ENCODE assay signal across 8 cellular contexts in genomic region chr9:128203024-128203841, GRCh38. TPM values are rescaled to one million over a fixed set of nuclear protein-coding genes. Genes with fewer than 3 reads are reported as not detected.
A peak's percentile ranks its signal among the peaks of the same experiment; 100 is the strongest.
DNase-seq lines count a peak whose midpoint lies in the region; ATAC-seq, FAIRE-seq and TF ChIP-seq lines count a peak whose summit lies in the region.

TSS of gene DNM1 (plus strand) at chr9:128203379. CDS start at chr9:128203471, 92 bp downstream.

- no peak for FAIRE-seq in H1 (lab: Jason Lieb, UNC)

- no peak for TF ChIP-seq EP300 in H1 (IDR thresholded peaks at IDR 0.05; ENCODE audit: borderline replicate concordance in 1 of 2, low read depth in 2 of 2, low read length in 2 of 2)

- H2BK5ac ChIP-seq in H1 (ENCODE audit: low read depth, low read length) (peak within 1 kb of the TSS; percentile 75; the same call in 1 of the 2 replicates), mesenchymal stem cell (ENCODE audit: low read depth, low read length, poor library complexity, severe bottlenecking) (no peak within 1 kb of the TSS)

- peak; percentile 70 for ATAC-seq in HG03095 (IDR thresholded peaks at IDR 0.05; ENCODE audit: unreplicated experiment)

- H3K4ac ChIP-seq in H1 (replicated peaks; ENCODE audit: insufficient read length, low read depth, low read length), result no peak within 1 kb of the TSS
- H3K4ac ChIP-seq in mesenchymal stem cell (ENCODE audit: low read depth in 1 of 2, low read length in 2 of 2), result no peak within 1 kb of the TSS

- H4K20me1 ChIP-seq in H1 (replicated peaks in 1 of 2; ENCODE audit: control insufficient read depth in 1 of 2, insufficient read depth in 2 of 2, low read length in 2 of 2), result peaks cover 0 to 2% of the 10 kb centered on the region in 2 experiments

- POLR2A ChIA-PET in H1 (lab: Charles Lee; ENCODE audit: partially characterized antibody), result interaction anchor here (1.0 to 2.2 kb wide), 9 partner anchors 11 to 100 kb away, joined by 3 to 7 read pairs (median 4); no protein-coding TSS in a partner anchor

- H2BK120ac ChIP-seq in H1 (replicated peaks; ENCODE audit: low read depth, low read length) (no peak within 1 kb of the TSS), mesenchymal stem cell (ENCODE audit: low read depth, low read length) (no peak within 1 kb of the TSS)

- TF ChIP-seq RAD21 in H1 (IDR thresholded peaks at IDR 0.05 in 1 of 2, conservative IDR thresholded peaks at IDR 0.05 in 1 of 2; ENCODE audit: low read depth in 2 of 2, low read length in 2 of 2), result peak in 1 of 2 experiments; percentile 28; a peak in 1 of 4 replicates

- CTCF ChIA-PET in H1 (lab: Charles Lee; ENCODE audit: partially characterized antibody), result interaction anchor here (0.6 to 1.6 kb wide), 8 partner anchors 13 to 78 kb away, joined by 3 to 4 read pairs (median 3); no protein-coding TSS in a partner anchor

- no peak within 1 kb of the TSS for H2BK12ac ChIP-seq in H1 (ENCODE audit: low read depth, low read length)
- H2BK12ac ChIP-seq in mesenchymal stem cell (ENCODE audit: low read length in 2 of 2), result peak within 1 kb of the TSS in 1 of 2 experiments; percentile 37

- no peaks in the 10 kb centered on the region; the same call in 1 of the 2 replicates for H3K79me1 ChIP-seq in H1 (ENCODE audit: low read depth, low read length)
- H3K79me1 ChIP-seq in mesenchymal stem cell (replicated peaks; ENCODE audit: low read length, poor library complexity, severe bottlenecking), result peaks cover 20% of the 10 kb centered on the region

- peak in 1 of 2 experiments; percentile 61; a peak in 2 of 3 replicates for TF ChIP-seq POLR2A in H1 (IDR thresholded peaks at IDR 0.05; ENCODE audit: control extremely low read depth in 1 of 2, low read depth in 2 of 2, low read length in 2 of 2)

- peak; percentile 23 for DNase-seq in NK-92 treated with Interleukin-12 subunit alpha and Interleukin-12 subunit beta, amount 100 ng/mL, for 24 hours (lab: John Stamatoyannopoulos, UW)
- DNase-seq in NK-92 (lab: John Stamatoyannopoulos, UW; ENCODE audit: unreplicated experiment) (no peak), NCI-H69 (lab: John Stamatoyannopoulos, UW) (peak; percentile 85), H1 (ENCODE audit: low read depth in 1 of 2, low spot score in 2 of 2) (peak in 1 of 2 experiments; percentile 82), mesenchymal stem cell (peak; percentile 56)
- DNase-seq in activated CD8-positive, alpha-beta memory T cell treated with anti-CD3 and anti-CD28 coated beads for 24 hours, result peak; percentile 87
- peak; percentile 46 for DNase-seq in stimulated activated CD8-positive, alpha-beta memory T cell treated with anti-CD3 and anti-CD28 coated beads, Interleukin-12 subunit alpha, Interleukin-12 subunit beta, amount 100 ng/mL, for 1 hour (ENCODE audit: low read depth)

- no peak within 1 kb of the TSS for H3K56ac ChIP-seq in H1 (replicated peaks; ENCODE audit: insufficient read length, low read depth, low read length)

- H3K23me2 ChIP-seq in H1 (ENCODE audit: low read depth, low read length), result peaks cover 6% of the 10 kb centered on the region; the same call in 1 of the 2 replicates

- H3K14ac ChIP-seq in H1 (ENCODE audit: insufficient read length) (no peak within 1 kb of the TSS), mesenchymal stem cell (ENCODE audit: low read length in 2 of 2) (no peak within 1 kb of the TSS)

- peaks cover 0 to 3% of the 10 kb centered on the region in 2 experiments; a peak in 1 of 4 replicates for H3K79me2 ChIP-seq in H1 (ENCODE audit: control insufficient read depth in 1 of 2, insufficient read depth in 2 of 2, low read length in 2 of 2)

- H3K27ac ChIP-seq in H1 (ENCODE audit: low read depth, low read length), result no peak within 1 kb of the TSS; the same call in 1 of the 2 replicates
- peak within 1 kb of the TSS; percentile 67 for H3K27ac ChIP-seq in mesenchymal stem cell (ENCODE audit: low read length, poor library complexity, severe bottlenecking)

- peaks cover 3 to 11% (median 9%) of the 10 kb centered on the region in 4 experiments; a peak in 6 of 7 replicates for H3K4me1 ChIP-seq in H1 (replicated peaks in 1 of 4; ENCODE audit: control insufficient read depth in 3 of 4, insufficient read depth in 4 of 4, low read length in 3 of 4)
- H3K4me1 ChIP-seq in mesenchymal stem cell (ENCODE audit: control insufficient read depth, insufficient read depth, low read depth, low read length), result peaks cover 31% of the 10 kb centered on the region

- H4K91ac ChIP-seq in H1 (replicated peaks; ENCODE audit: insufficient read length, low read length), result no peak within 1 kb of the TSS
- H4K91ac ChIP-seq in mesenchymal stem cell (ENCODE audit: low read length), result no peak within 1 kb of the TSS

- H4K8ac ChIP-seq in H1 (ENCODE audit: extremely low read depth, insufficient read depth, low read length) (peak within 1 kb of the TSS; percentile 59), mesenchymal stem cell (ENCODE audit: low read length) (peak within 1 kb of the TSS; percentile 33)

- peak; percentile 82 to 89 (median 89) for TF ChIP-seq CTCF in H1 (IDR thresholded peaks at IDR 0.05; ENCODE audit: control extremely low read depth in 1 of 3, insufficient read depth in 1 of 3, low read depth in 1 of 3, low read length in 3 of 3)

- H3K9ac ChIP-seq in H1 (replicated peaks in 1 of 4; ENCODE audit: extremely low read depth in 1 of 4, low read depth in 3 of 4, low read length in 3 of 4) (peak within 1 kb of the TSS; percentile 56 to 74 (median 64); a peak in 6 of 7 replicates), mesenchymal stem cell (ENCODE audit: low read length) (peak within 1 kb of the TSS; percentile 84)

- peak within 1 kb of the TSS; percentile 90 for H3K18ac ChIP-seq in H1 (ENCODE audit: extremely low read depth, low read length)
- peak within 1 kb of the TSS; percentile 45 to 67 for H3K18ac ChIP-seq in mesenchymal stem cell (ENCODE audit: low read depth in 1 of 2, low read length in 2 of 2)

- H2AK5ac ChIP-seq in H1 (ENCODE audit: low read depth, low read length), result no peak within 1 kb of the TSS
- no peak within 1 kb of the TSS for H2AK5ac ChIP-seq in mesenchymal stem cell (ENCODE audit: low read length, severe bottlenecking)

- peak within 1 kb of the TSS; percentile 21; the same call in 1 of the 2 replicates for H2BK15ac ChIP-seq in H1 (ENCODE audit: low read length)
- H2BK15ac ChIP-seq in mesenchymal stem cell (ENCODE audit: low read depth, poor library complexity, severe bottlenecking), result peak within 1 kb of the TSS; percentile 89

- H3K27me3 ChIP-seq in H1 (replicated peaks in 1 of 4; ENCODE audit: control insufficient read depth in 3 of 4, extremely low read depth in 1 of 4, insufficient read depth in 3 of 4, low read length in 3 of 4) (no peaks in the 10 kb centered on the region), mesenchymal stem cell (ENCODE audit: control insufficient read depth in 1 of 2, insufficient read depth in 1 of 2, low read length in 2 of 2) (no peaks in the 10 kb centered on the region)

- peak within 1 kb of the TSS; percentile 55 to 93 (median 74) for H3K4me3 ChIP-seq in H1 (ENCODE audit: extremely low read depth in 1 of 4, insufficient read depth in 2 of 4, low read depth in 3 of 4, low read length in 4 of 4)
- peak within 1 kb of the TSS; percentile 82 to 89 for H3K4me3 ChIP-seq in mesenchymal stem cell (ENCODE audit: insufficient read depth in 1 of 2, low read depth in 1 of 2, low read length in 2 of 2)

- peak within 1 kb of the TSS; percentile 66 to 74 for H3K4me2 ChIP-seq in H1 (ENCODE audit: insufficient read depth in 1 of 2, low read depth in 2 of 2, low read length in 2 of 2)
- H3K4me2 ChIP-seq in mesenchymal stem cell (ENCODE audit: low read length, poor library complexity, severe bottlenecking), result peak within 1 kb of the TSS; percentile 89

- H4K5ac ChIP-seq in H1 (ENCODE audit: insufficient read length, low read depth, low read length), result peak within 1 kb of the TSS; percentile 46

- H3K36me3 ChIP-seq in H1 (ENCODE audit: control insufficient read depth in 2 of 4, insufficient read depth in 4 of 4, low read length in 3 of 4), result no peaks in the 10 kb centered on the region
- H3K36me3 ChIP-seq in mesenchymal stem cell (ENCODE audit: control insufficient read depth in 1 of 2, insufficient read depth in 2 of 2, low read depth in 1 of 2, low read length in 2 of 2), result peaks cover 1 to 18% of the 10 kb centered on the region in 2 experiments

- H3K9me3 ChIP-seq in H1 (ENCODE audit: insufficient read depth in 2 of 2, low read depth in 1 of 2, low read length in 1 of 2) (no peaks in the 10 kb centered on the region), mesenchymal stem cell (ENCODE audit: control insufficient read depth, low read length) (no peaks in the 10 kb centered on the region)

- H3K23ac ChIP-seq in H1 (ENCODE audit: insufficient read length), result no peak within 1 kb of the TSS
- peak within 1 kb of the TSS in 1 of 2 experiments; percentile 34 for H3K23ac ChIP-seq in mesenchymal stem cell (ENCODE audit: low read length in 2 of 2)

- H2BK20ac ChIP-seq in H1 (ENCODE audit: low read length), result no peak within 1 kb of the TSS

- H2AFZ ChIP-seq in H1 (ENCODE audit: low read length) (peak within 1 kb of the TSS; percentile 8; the same call in 1 of the 2 replicates), mesenchymal stem cell (ENCODE audit: low read depth, low read length) (peak within 1 kb of the TSS; percentile 54)

- 4% methylated on average over 42 of the region's 91 CpGs; no CpG with 5 or more reads in 1 of the 2 experiments for WGBS in H1 (ENCODE audit: extremely low coverage in 1 of 2, insufficient coverage in 1 of 2, insufficient read length in 1 of 2, insufficient replicate concordance in 2 of 2, low coverage in 1 of 2, low lambda C conversion rate in 2 of 2, missing lambda C conversion rate in 1 of 2), 2 experiments
- under 1% methylated on average over 50 of the region's 91 CpGs for WGBS in mesenchymal stem cell

TF ChIP-seq in H1, 55 proteins besides CTCF, POLR2A, EP300 and RAD21 (continues in another document):
- TF ChIP-seq PHF8 (conservative IDR thresholded peaks at IDR 0.05; ENCODE audit: low read depth, low read length) (peak; percentile 64), SIX5 (IDR thresholded peaks at IDR 0.05; ENCODE audit: low read depth, low read length) (peak; percentile 77), CREB1 (IDR thresholded peaks at IDR 0.05) (0 out of 2 replicates have a peak, but pooled peaks have one; percentile 1), SAP30 (IDR thresholded peaks at IDR 0.05; ENCODE audit: insufficient read depth, insufficient replicate concordance, low read length) (no peak), TAF1 (IDR thresholded peaks at IDR 0.05; ENCODE audit: low read depth, low read length) (peak; percentile 69; the same call in 1 of the 2 replicates)

RNA-seq across cellular contexts. Expression of gene DNM1, which starts in this region (rescaled TPM):
- total RNA-seq in H1 (2021; fragmentation: NEBNext Ultra II Directional; extraction: Animal tissue kit (Norgen Biotek cat#: 25700)), result 43.7 and 62.7 TPM in 2 replicates
- 34.3 and 55.4 TPM in 2 replicates for polyA plus RNA-seq in H1 (2011; rRNA removed)
- polyA plus RNA-seq in H1 (2011; cell fraction: cytosol; rRNA removed), result 38.5 TPM
- polyA plus RNA-seq in H1 (2011; cell fraction: nucleus; rRNA removed), result 182 TPM
- polyA plus RNA-seq in H1 (2012, experiment 1 of 2), result 63.2 to 75.1 TPM (median 67.5 TPM) in 4 replicates
- 27.0 TPM for polyA plus RNA-seq in H1 (2012, experiment 2 of 2)
- 35.2 TPM for polyA plus RNA-seq in H1 (2013, experiment 1 of 2)
- polyA plus RNA-seq in H1 (2013, experiment 2 of 2), result 29.3 TPM
- 80.1 and 86.2 TPM in 2 replicates for polyA minus RNA-seq in H1 (2011; rRNA and poly(A)+ RNA removed)
- polyA minus RNA-seq in H1 (2011; cell fraction: cytosol; rRNA and poly(A)+ RNA removed), result 43.2 TPM
- polyA minus RNA-seq in H1 (2011; cell fraction: nucleus; rRNA and poly(A)+ RNA removed), result 108 TPM
- polyA plus RNA-seq in mesenchymal stem cell (2013, experiment 1 of 2), result 5.9 TPM
- 5.2 TPM for polyA plus RNA-seq in mesenchymal stem cell (2013, experiment 2 of 2)
